Comparison of ENCODE assay signal across 8 cellular contexts in genomic region chr15:73991726-73992593, GRCh38. TPM values are rescaled to one million over a fixed set of nuclear protein-coding genes. Genes with fewer than 3 reads are reported as not detected.
DNase-seq lines count a peak whose midpoint lies in the region; ATAC-seq, FAIRE-seq and TF ChIP-seq lines count a peak whose summit lies in the region.

A gene with protein sequence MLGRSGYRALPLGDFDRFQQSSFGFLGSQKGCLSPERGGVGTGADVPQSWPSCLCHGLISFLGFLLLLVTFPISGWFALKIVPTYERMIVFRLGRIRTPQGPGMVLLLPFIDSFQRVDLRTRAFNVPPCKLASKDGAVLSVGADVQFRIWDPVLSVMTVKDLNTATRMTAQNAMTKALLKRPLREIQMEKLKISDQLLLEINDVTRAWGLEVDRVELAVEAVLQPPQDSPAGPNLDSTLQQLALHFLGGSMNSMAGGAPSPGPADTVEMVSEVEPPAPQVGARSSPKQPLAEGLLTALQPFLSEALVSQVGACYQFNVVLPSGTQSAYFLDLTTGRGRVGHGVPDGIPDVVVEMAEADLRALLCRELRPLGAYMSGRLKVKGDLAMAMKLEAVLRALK (minus strand): TSS chr15:73992295. CDS start chr15:73992223, 72 bp downstream.

- H4K20me1 ChIP-seq in mammary epithelial cell (ENCODE audit: insufficient read depth, low read length) = no peaks in the 10 kb centered on the region

- DNase-seq in ACHN = peak; percentile 92
- DNase-seq in NCI-H2196 (lab: John Stamatoyannopoulos, UW; ENCODE audit: unreplicated experiment) = peak; percentile 86
- peak; percentile 95 for DNase-seq in WERI-Rb-1
- DNase-seq in mammary epithelial cell = peak; percentile 92
- peak; percentile 100 for DNase-seq in iPS-NIHi11 (ENCODE audit: low spot score)
- DNase-seq in small intestine = peak; percentile 91

- under 1% methylated on average over 27 of the region's 72 CpGs for WGBS in mammary epithelial cell (ENCODE audit: low coverage, missing lambda C conversion rate)
- 0 to 1% (median 1%) methylated on average over 47 to 72 of the region's 72 CpGs for WGBS in small intestine, 3 donors

- TF ChIP-seq CTCF in WERI-Rb-1 (IDR thresholded peaks at IDR 0.05; ENCODE audit: low read depth, low read length) (peak; percentile 87), mammary epithelial cell (conservative IDR thresholded peaks at IDR 0.05 in 1 of 2, IDR thresholded peaks at IDR 0.05 in 1 of 2; ENCODE audit: extremely low read depth in 1 of 2, insufficient read depth in 1 of 2, low read depth in 1 of 2, low read length in 2 of 2) (peak; percentile 64 to 80)

- in situ Hi-C loops in ACHN (cut with HindIII; ENCODE audit: low pct_ligation_motif_present, low pct_unique_long_range_greater_than_20kb, low sequenced_read_pairs) = no loop called here
- in situ Hi-C loops in mammary epithelial cell (cut with MboI; ENCODE audit: low sequenced_read_pairs in 2 of 2) = no loop called here

- dilution Hi-C loops in mammary epithelial cell (cut with HindIII; ENCODE audit: low sequenced_read_pairs) = no loop called here

- FAIRE-seq in small intestine (lab: Jason Lieb, UNC) = no peak

- H3K9me3 ChIP-seq in WERI-Rb-1 (ENCODE audit: severe bottlenecking) (no peaks in the 10 kb centered on the region), mammary epithelial cell (replicated peaks; ENCODE audit: insufficient read depth, low read length) (no peaks in the 10 kb centered on the region), small intestine (ENCODE audit: control insufficient read depth, low read depth) (no peaks in the 10 kb centered on the region)

- peak within 1 kb of the TSS; percentile 39 for H3K9ac ChIP-seq in mammary epithelial cell (ENCODE audit: insufficient read depth, low read length)

- H3K27ac ChIP-seq in WERI-Rb-1 (peak within 1 kb of the TSS; percentile 24), mammary epithelial cell (ENCODE audit: insufficient read depth, low read depth, low read length) (peak within 1 kb of the TSS; percentile 35), small intestine (ENCODE audit: low read depth in 1 of 2, low read length in 1 of 2) (peak within 1 kb of the TSS; percentile 49 to 86)

- peak within 1 kb of the TSS; percentile 85 for H2AFZ ChIP-seq in mammary epithelial cell (ENCODE audit: low read depth, low read length)

- H3K4me1 ChIP-seq in mammary epithelial cell (ENCODE audit: insufficient read depth, low read length) = peaks cover 61% of the 10 kb centered on the region
- H3K4me1 ChIP-seq in small intestine (ENCODE audit: control insufficient read depth in 2 of 2, insufficient read depth in 1 of 2, low read depth in 1 of 2, low read length in 1 of 2) = peaks cover 3 to 20% of the 10 kb centered on the region in 2 donors

- peaks cover 30% of the 10 kb centered on the region for H3K79me2 ChIP-seq in mammary epithelial cell (ENCODE audit: insufficient read depth, low read length)

- intact Hi-C loops in mammary epithelial cell (cut with micrococcal nuclease) = no loop called here

- H3K4me2 ChIP-seq in mammary epithelial cell (ENCODE audit: insufficient read depth, low read depth, low read length) = peak within 1 kb of the TSS; percentile 95

- H3K4me3 ChIP-seq in WERI-Rb-1 (ENCODE audit: low read depth, low read length) = peak within 1 kb of the TSS; percentile 72
- H3K4me3 ChIP-seq in mammary epithelial cell (replicated peaks in 1 of 3; ENCODE audit: insufficient read depth in 1 of 3, low read depth in 2 of 3, low read length in 3 of 3) = peak within 1 kb of the TSS; percentile 59 to 78 (median 68)
- peak within 1 kb of the TSS; percentile 72 to 79 for H3K4me3 ChIP-seq in small intestine (ENCODE audit: low read depth in 1 of 2, low read length in 2 of 2)

- BruUV-seq in mammary epithelial cell (replicated peaks; lab: Mats Ljungman, UMichigan) = TSS peak; percentile 16

- ATAC-seq in GM18861 (IDR thresholded peaks at IDR 0.05; ENCODE audit: unreplicated experiment) (peak; percentile 74), HG03095 (IDR thresholded peaks at IDR 0.05; ENCODE audit: unreplicated experiment) (peak; percentile 59)

- no peaks in the 10 kb centered on the region for H3K27me3 ChIP-seq in WERI-Rb-1 (ENCODE audit: insufficient read depth, low read depth, severe bottlenecking)
- no peaks in the 10 kb centered on the region for H3K27me3 ChIP-seq in mammary epithelial cell (ENCODE audit: insufficient read depth, low read length)
- H3K27me3 ChIP-seq in small intestine (ENCODE audit: control insufficient read depth in 2 of 2, insufficient read depth in 2 of 2, low read length in 2 of 2) = no peaks in the 10 kb centered on the region

- no peaks in the 10 kb centered on the region; the same call in 1 of the 2 replicates for H3K36me3 ChIP-seq in WERI-Rb-1
- no peaks in the 10 kb centered on the region for H3K36me3 ChIP-seq in mammary epithelial cell (ENCODE audit: insufficient read depth, low read length)
- H3K36me3 ChIP-seq in small intestine (ENCODE audit: control insufficient read depth in 2 of 2, insufficient read depth in 2 of 2, low read length in 2 of 2) = no peaks in the 10 kb centered on the region

- CTCF ChIA-PET in mammary epithelial cell (lab: Charles Lee; ENCODE audit: low non-redundant PET) = interaction anchor here (0.7 to 0.9 kb wide), 2 partner anchors 9 to 250 kb away, joined by 3 read pairs; no protein-coding TSS in a partner anchor

RNA-seq across cellular contexts. Expression of the gene that starts here (rescaled TPM):
- 10 to 100 TPM; 14.0 to 15.3 TPM for total RNA-seq in mammary epithelial cell
- polyA plus RNA-seq in mammary epithelial cell (10.9 TPM), small intestine (10 to 100 TPM in 1 of 3 donors, 1 to 10 TPM in 2; 7.8 to 22.1 (median 8.9) TPM)
- polyA minus RNA-seq in mammary epithelial cell = 36.3 TPM

Comparison
In these comparisons a context has a peak if more than half of its experiments do, and no peak if none do; other contexts are left out.
1. Peak in every context shown above with its lines: DNase-seq, ATAC-seq, H3K4me3 ChIP-seq and H3K27ac ChIP-seq.